In genomic region chr19:43950834-43951626, GRCh38 we compare ENCODE assay signal across 8 cellular contexts. TPM values are rescaled to one million over a fixed set of nuclear protein-coding genes. Genes with fewer than 3 reads are reported as not detected.
A peak's percentile ranks its signal among the peaks of the same experiment; 100 is the strongest.
DNase-seq lines count a peak whose midpoint lies in the region; ATAC-seq and TF ChIP-seq lines count a peak whose summit lies in the region.

ZNF221 (plus strand) TSS chr19:43951228; CDS start chr19:43962727, 11,499 bp downstream.

- CTCF ChIA-PET in CD8-positive, alpha-beta T cell (lab: Charles Lee): no interaction called here

- peak within 1 kb of the TSS; percentile 74 for H3K27ac Mint-ChIP-seq in CD8-positive, alpha-beta T cell

- TF ChIP-seq CTCF in CD8-positive, alpha-beta T cell (IDR thresholded peaks at IDR 0.05): no peak
- no peak for TF ChIP-seq CTCF in HL-60 (IDR thresholded peaks at IDR 0.05; ENCODE audit: insufficient read depth, low read length)
- peak; percentile 35 for TF ChIP-seq CTCF in epithelial cell of esophagus (IDR thresholded peaks at IDR 0.05; ENCODE audit: insufficient read depth, low read depth, low read length, missing control alignments)

- peaks cover 7% of the 10 kb centered on the region for H3K4me1 ChIP-seq in CD8-positive, alpha-beta T cell (ENCODE audit: insufficient read depth, low read length)

- H3K36me3 ChIP-seq in CD8-positive, alpha-beta T cell (ENCODE audit: insufficient read depth, low read length): no peaks in the 10 kb centered on the region

- intact Hi-C loops in CD8-positive, alpha-beta T cell (cut with DNase I, micrococcal nuclease): loop anchor here (1.0 to 5.0 kb wide), 3 partner anchors 16 to 52 kb away; partner anchors contain the start of genes ZNF230 (in 2 of the 2) and ZNF45 (in 1 of the 2)

- peaks cover 28% of the 10 kb centered on the region for H3K9me3 Mint-ChIP-seq in CD8-positive, alpha-beta T cell

- peak; percentile 4 to 78 (median 48) for DNase-seq in CD8-positive, alpha-beta T cell
- DNase-seq in HL-60 (ENCODE audit: low read depth in 1 of 2, low spot score in 1 of 2): peak; percentile 98 to 99
- peak; percentile 88 to 90 for DNase-seq in NOMO-1 (lab: John Stamatoyannopoulos, UW; ENCODE audit: unreplicated experiment in 2 of 2)
- DNase-seq in activated CD8-positive, alpha-beta memory T cell treated with anti-CD3 and anti-CD28 coated beads, Interleukin-2, amount 50 U/mL, for 4 hours: peak; percentile 52
- peak; percentile 97 for DNase-seq in epithelial cell of esophagus (ENCODE audit: low read depth)
- DNase-seq in midbrain (lab: John Stamatoyannopoulos, UW): peak; percentile 95
- peak; percentile 21 to 29 for DNase-seq in stimulated activated CD8-positive, alpha-beta memory T cell treated with anti-CD3 and anti-CD28 coated beads, Interleukin-15, amount 100 ng/mL, for 4 hours (ENCODE audit: low read depth in 2 of 2)

- peaks cover 12% of the 10 kb centered on the region for H3K27me3 Mint-ChIP-seq in CD8-positive, alpha-beta T cell (ENCODE audit: low read depth)

- H3K4me1 Mint-ChIP-seq in CD8-positive, alpha-beta T cell (ENCODE audit: low read depth): peaks cover 14% of the 10 kb centered on the region

- peak within 1 kb of the TSS; percentile 65 for H3K4me3 ChIP-seq in CD8-positive, alpha-beta T cell (ENCODE audit: low read depth, low read length)
- H3K4me3 ChIP-seq in HL-60 (replicated peaks; ENCODE audit: insufficient read depth, low read length): peak within 1 kb of the TSS; percentile 85
- H3K4me3 ChIP-seq in epithelial cell of esophagus (ENCODE audit: low read length): peak within 1 kb of the TSS; percentile 96

- ATAC-seq in CD8-positive, alpha-beta T cell: peak; percentile 62
- ATAC-seq in GM19452 (IDR thresholded peaks at IDR 0.05; ENCODE audit: unreplicated experiment): peak; percentile 92

- H3K36me3 Mint-ChIP-seq in CD8-positive, alpha-beta T cell: peaks cover 18% of the 10 kb centered on the region

- peak within 1 kb of the TSS; percentile 95 for H3K4me3 Mint-ChIP-seq in CD8-positive, alpha-beta T cell

- no peaks in the 10 kb centered on the region for H3K27me3 ChIP-seq in CD8-positive, alpha-beta T cell (ENCODE audit: insufficient read depth, low read length)
- H3K27me3 ChIP-seq in HL-60 (ENCODE audit: insufficient read depth, poor library complexity, severe bottlenecking): no peaks in the 10 kb centered on the region

- H3K9me3 ChIP-seq in CD8-positive, alpha-beta T cell (ENCODE audit: low read length): peaks cover 4% of the 10 kb centered on the region

- POLR2A ChIA-PET in CD8-positive, alpha-beta T cell (lab: Charles Lee): interaction anchor here (1.5 kb wide), 1 partner anchor 16 kb away, joined by 5 read pairs; the partner anchor contains the start of gene ZNF45

- peak within 1 kb of the TSS; percentile 13 for H3K27ac ChIP-seq in CD8-positive, alpha-beta T cell (ENCODE audit: low read depth, low read length)
- H3K27ac ChIP-seq in HL-60 (replicated peaks): peak within 1 kb of the TSS; percentile 82

RNA-seq across cellular contexts. Expression of gene ZNF221, which starts in this region (rescaled TPM):
- under 1 TPM; 0.24 to 0.25 TPM for total RNA-seq in CD8-positive, alpha-beta T cell

Comparison
In these comparisons a context has a peak if more than half of its experiments do, and no peak if none do; other contexts are left out.
1. Peak in every context shown above with its lines: DNase-seq, ATAC-seq, H3K4me3 ChIP-seq and H3K27ac ChIP-seq.
2. Peak in DNase-seq, ATAC-seq, H3K4me3 ChIP-seq and H3K27ac ChIP-seq in CD8-positive, alpha-beta T cell; RNA of the gene not detected or under 1 TPM.
3. DNase-seq: peak in every context shown above with its lines; median percentile 98 in HL-60; 97 in epithelial cell of esophagus; 95 in midbrain; 89 in NOMO-1; 52 in activated CD8-positive, alpha-beta memory T cell treated with anti-CD3 and anti-CD28 coated beads, Interleukin-2, amount 50 U/mL, for 4 hours; 48 in CD8-positive, alpha-beta T cell; 25 in stimulated activated CD8-positive, alpha-beta memory T cell treated with anti-CD3 and anti-CD28 coated beads, Interleukin-15, amount 100 ng/mL, for 4 hours.